18 cellular contexts compared by ENCODE assay signal in the genomic region with DNA sequence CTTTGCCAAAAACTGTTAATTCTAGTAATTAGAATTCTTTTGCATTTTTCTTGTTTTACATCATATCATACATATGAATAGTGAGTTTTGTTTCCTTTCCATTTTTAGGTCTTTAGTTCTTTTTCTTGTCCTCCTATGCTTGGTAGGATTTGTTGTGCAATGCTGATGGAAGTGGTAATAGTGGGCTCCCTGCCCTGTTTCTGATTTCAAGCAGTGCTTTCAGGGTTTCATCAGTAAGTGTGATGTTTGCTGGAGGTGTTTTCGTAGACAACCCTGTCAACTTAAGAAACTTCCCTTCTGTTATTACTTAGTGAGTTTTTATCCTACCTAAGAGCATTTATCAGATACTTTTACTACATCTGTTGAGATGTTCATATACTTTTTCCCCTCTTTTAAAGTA.
"Had no signal": no experiment of that assay in that cellular context is flagged by ENCODE, and none has a peak within 500 bp of the region (broad histone marks: within the 10 kb centered on the region; RNA-seq: fewer than 3 reads in every experiment).

No MANE protein-coding gene starts in this region.

- H3K27me3 Mint-ChIP-seq: activated B cell treated with CpG ODN at 0.5 μM for 24 hours; activated CD4-positive, alpha-beta T cell treated with anti-CD3 and anti-CD28 coated beads, Interleukin-2, amount 10 ng/mL, durations not matched to agents 7 days and 5 days; activated naive CD8-positive, alpha-beta T cell; naive thymus-derived CD8-positive, alpha-beta T cell; stimulated activated naive CD8-positive, alpha-beta T cell treated with anti-CD3 and anti-CD28 coated beads, Interleukin-15, Interleukin-2, amounts not matched to agents 100 ng/mL and 50 ng/mL, for 24 hours had no signal

- H3K27ac Mint-ChIP-seq: activated B cell treated with CpG ODN at 0.5 μM for 24 hours; activated CD4-positive, alpha-beta T cell treated with anti-CD3 and anti-CD28 coated beads, Interleukin-2, amount 10 ng/mL, durations not matched to agents 7 days and 5 days; activated naive CD8-positive, alpha-beta T cell; stimulated activated naive CD8-positive, alpha-beta T cell treated with anti-CD3 and anti-CD28 coated beads, Interleukin-15, Interleukin-2, amounts not matched to agents 100 ng/mL and 50 ng/mL, for 24 hours; T-helper 1 cell treated with Interleukin-12 subunit alpha and Interleukin-12 subunit beta and Interleukin-4 antibody, amounts not matched to agents 30 μg/mL and 1 μg/mL, for 36 hours had no signal

- H3K4me3 Mint-ChIP-seq: activated B cell treated with CpG ODN at 0.5 μM for 24 hours; activated CD4-positive, alpha-beta T cell treated with anti-CD3 and anti-CD28 coated beads, Interleukin-2, amount 10 ng/mL, durations not matched to agents 7 days and 5 days; activated naive CD8-positive, alpha-beta T cell; naive thymus-derived CD8-positive, alpha-beta T cell; stimulated activated naive CD8-positive, alpha-beta T cell treated with anti-CD3 and anti-CD28 coated beads, Interleukin-15, Interleukin-2, amounts not matched to agents 100 ng/mL and 50 ng/mL, for 24 hours; T-helper 1 cell treated with Interleukin-12 subunit alpha and Interleukin-12 subunit beta and Interleukin-4 antibody, amounts not matched to agents 30 μg/mL and 1 μg/mL, for 36 hours had no signal

- H3K9me3 ChIP-seq: esophagus squamous epithelium, mucosa of descending colon, prostate gland, right lobe of liver, testis, upper lobe of right lung had no signal

- ATAC-seq: left cardiac atrium; mucosa of descending colon; naive thymus-derived CD8-positive, alpha-beta T cell; right lobe of liver; SK-N-SH treated with all-trans-retinoic acid at 6 μM for 48 hours; upper lobe of right lung had no signal

- H3K36me3 ChIP-seq: prostate gland had no signal

- H3K27ac ChIP-seq: esophagus squamous epithelium, prostate gland, right lobe of liver, testis, upper lobe of right lung had no signal

- H3K4me1 ChIP-seq: esophagus squamous epithelium, right lobe of liver, testis, upper lobe of right lung had no signal

- DNase-seq: activated B cell treated with CpG ODN at 0.5 μM for 24 hours; activated CD4-positive, alpha-beta T cell treated with anti-CD3 and anti-CD28 coated beads, Interleukin-2, amount 10 ng/mL, durations not matched to agents 7 days and 5 days; activated CD8-positive, alpha-beta memory T cell treated with anti-CD3 and anti-CD28 coated beads for 24 hours; activated effector memory CD4-positive, alpha-beta T cell treated with Interleukin-2 at 50 U/mL for 16 hours; aorta; esophagus squamous epithelium; left cardiac atrium; mucosa of descending colon; naive thymus-derived CD8-positive, alpha-beta T cell; right lobe of liver; stimulated activated CD4-positive, alpha-beta T cell treated with anti-CD3 and anti-CD28 coated beads, Interleukin-12 subunit alpha, Interleukin-12 subunit beta, amount 100 ng/mL, for 4 hours; testis; upper lobe of right lung had no signal

- H3K27me3 ChIP-seq: esophagus squamous epithelium, right lobe of liver, testis, upper lobe of right lung had no signal

- H3K9me3 Mint-ChIP-seq: activated B cell treated with CpG ODN at 0.5 μM for 24 hours; activated CD4-positive, alpha-beta T cell treated with anti-CD3 and anti-CD28 coated beads, Interleukin-2, amount 10 ng/mL, durations not matched to agents 7 days and 5 days; naive thymus-derived CD8-positive, alpha-beta T cell; stimulated activated naive CD8-positive, alpha-beta T cell treated with anti-CD3 and anti-CD28 coated beads, Interleukin-15, Interleukin-2, amounts not matched to agents 100 ng/mL and 50 ng/mL, for 24 hours; T-helper 1 cell treated with Interleukin-12 subunit alpha and Interleukin-12 subunit beta and Interleukin-4 antibody, amounts not matched to agents 30 μg/mL and 1 μg/mL, for 36 hours had no signal

- H3K4me1 Mint-ChIP-seq: activated B cell treated with CpG ODN at 0.5 μM for 24 hours; activated CD4-positive, alpha-beta T cell treated with anti-CD3 and anti-CD28 coated beads, Interleukin-2, amount 10 ng/mL, durations not matched to agents 7 days and 5 days had no signal

- H3K4me3 ChIP-seq: esophagus squamous epithelium, mucosa of descending colon, prostate gland, right lobe of liver, testis, upper lobe of right lung had no signal
